In genomic region chr1:83593073-83593472, GRCh38 we compare ENCODE assay signal across 20 cellular contexts.
"Had no signal": no experiment of that assay in that cellular context is flagged by ENCODE, and none has a peak within 500 bp of the region (broad histone marks: within the 10 kb centered on the region; RNA-seq: fewer than 3 reads in every experiment).

No MANE protein-coding gene starts in this region.

- H3K4me1 Mint-ChIP-seq: nephron progenitor cell had no signal

- H3K4me1 ChIP-seq: heart left ventricle, lower lobe of right lung, prostate gland, suprapubic skin had no signal

- H3K27me3 ChIP-seq: heart left ventricle, right lobe of liver, suprapubic skin had no signal

- H3K9me3 ChIP-seq: lower lobe of right lung, prostate gland, right lobe of liver, suprapubic skin had no signal

- ATAC-seq: activated naive CD8-positive, alpha-beta T cell treated with anti-CD3 and anti-CD28 coated beads, Interleukin-2, amount 50 U/mL, for 24 hours; heart left ventricle; left cardiac atrium; lower lobe of right lung; right lobe of liver; stimulated activated naive CD8-positive, alpha-beta T cell treated with anti-CD3 and anti-CD28 coated beads, Interleukin-15, Interleukin-2, amounts not matched to agents 100 U/mL and 50 U/mL, for 24 hours had no signal

- H3K4me3 ChIP-seq: heart left ventricle, lower lobe of right lung, prostate gland, right lobe of liver, smooth muscle cell, suprapubic skin had no signal

- H3K27ac Mint-ChIP-seq: activated naive CD8-positive, alpha-beta T cell treated with anti-CD3 and anti-CD28 coated beads, Interleukin-2, amount 50 U/mL, for 24 hours; activated T-helper 1 cell treated with anti-CD3 and anti-CD28 coated beads, Interleukin-12 subunit alpha, Interleukin-12 subunit beta, Interleukin-2, Interleukin-4 antibody, amounts not matched to agents 30 ng/mL and 10 ng/mL and 1 ng/mL, durations not matched to agents 14 hours and 24 hours and 36 hours; mesothelial cell of epicardium; nephron progenitor cell had no signal

- H3K36me3 ChIP-seq: heart left ventricle, lower lobe of right lung, prostate gland, right lobe of liver, suprapubic skin had no signal

- DNase-seq: activated CD4-positive, CD25-positive, alpha-beta regulatory T cell treated with anti-CD3 and anti-CD28 coated beads, Interleukin-2, amount 50 U/mL, for 72 hours; activated naive CD4-positive, alpha-beta T cell treated with Interleukin-2 at 50 U/mL for 16 hours; activated naive CD8-positive, alpha-beta T cell treated with anti-CD3 and anti-CD28 coated beads, Interleukin-2, amount 50 U/mL, for 24 hours; aorta; effector CD8-positive, alpha-beta T cell; heart left ventricle; left cardiac atrium; lower lobe of right lung; nephron progenitor cell; right lobe of liver; stimulated activated CD4-positive, alpha-beta T cell treated with anti-CD3 and anti-CD28 coated beads, Interleukin-4, amount 100 ng/mL, for 4 hours; stimulated activated CD8-positive, alpha-beta memory T cell treated with anti-CD3 and anti-CD28 coated beads, Interleukin-4, amount 100 ng/mL, for 48 hours; stimulated activated naive CD8-positive, alpha-beta T cell treated with anti-CD3 and anti-CD28 coated beads, Interleukin-15, Interleukin-2, amounts not matched to agents 100 U/mL and 50 U/mL, for 24 hours; T-helper 9 cell; trophoblast cell had no signal

- H3K4me2 ChIP-seq: smooth muscle cell had no signal

- H3K27me3 Mint-ChIP-seq: activated naive CD8-positive, alpha-beta T cell treated with anti-CD3 and anti-CD28 coated beads, Interleukin-2, amount 50 U/mL, for 24 hours had no signal

- H3K4me3 Mint-ChIP-seq: activated naive CD8-positive, alpha-beta T cell treated with anti-CD3 and anti-CD28 coated beads, Interleukin-2, amount 50 U/mL, for 24 hours; activated T-helper 1 cell treated with anti-CD3 and anti-CD28 coated beads, Interleukin-12 subunit alpha, Interleukin-12 subunit beta, Interleukin-2, Interleukin-4 antibody, amounts not matched to agents 30 ng/mL and 10 ng/mL and 1 ng/mL, durations not matched to agents 14 hours and 24 hours and 36 hours; mesothelial cell of epicardium; nephron progenitor cell had no signal

- H3K27ac ChIP-seq: heart left ventricle, lower lobe of right lung, prostate gland, right lobe of liver, suprapubic skin had no signal
